Comparison of ENCODE assay signal across 1 cellular context in genomic region chr15:59172289-59172901, GRCh38.
TF ChIP-seq lines count a peak whose summit lies in the region.

No MANE protein-coding gene starts in this region.

TF ChIP-seq in WTC11, 78 proteins besides CTCF, POLR2A, EP300 and RAD21 (continued from another document):
- TF ChIP-seq USF1 (CRISPR knock-in tag; IDR thresholded peaks at IDR 0.05) (no peak), MAX (CRISPR knock-in tag; IDR thresholded peaks at IDR 0.05) (no peak), ZNF317 (CRISPR knock-in tag; IDR thresholded peaks at IDR 0.05; ENCODE audit: borderline replicate concordance, low read depth) (no peak), ARID4B (CRISPR knock-in tag; IDR thresholded peaks at IDR 0.05; ENCODE audit: borderline replicate concordance) (no peak), PRRX2 (CRISPR knock-in tag; IDR thresholded peaks at IDR 0.05) (no peak), NFATC4 (CRISPR knock-in tag; IDR thresholded peaks at IDR 0.05) (no peak), ETV6 (CRISPR knock-in tag; IDR thresholded peaks at IDR 0.05) (no peak), SP1 (CRISPR knock-in tag; conservative IDR thresholded peaks at IDR 0.05) (no peak), ZNF219 (CRISPR knock-in tag; IDR thresholded peaks at IDR 0.05; ENCODE audit: borderline replicate concordance) (no peak), ATF1 (CRISPR knock-in tag; IDR thresholded peaks at IDR 0.05) (no peak), EMX1 (CRISPR knock-in tag; IDR thresholded peaks at IDR 0.05) (no peak), NFE2L1 (CRISPR knock-in tag; IDR thresholded peaks at IDR 0.05) (no peak), ZNF396 (CRISPR knock-in tag; IDR thresholded peaks at IDR 0.05; ENCODE audit: borderline replicate concordance) (no peak)
